8 cellular contexts compared by ENCODE assay signal in the genomic region with DNA sequence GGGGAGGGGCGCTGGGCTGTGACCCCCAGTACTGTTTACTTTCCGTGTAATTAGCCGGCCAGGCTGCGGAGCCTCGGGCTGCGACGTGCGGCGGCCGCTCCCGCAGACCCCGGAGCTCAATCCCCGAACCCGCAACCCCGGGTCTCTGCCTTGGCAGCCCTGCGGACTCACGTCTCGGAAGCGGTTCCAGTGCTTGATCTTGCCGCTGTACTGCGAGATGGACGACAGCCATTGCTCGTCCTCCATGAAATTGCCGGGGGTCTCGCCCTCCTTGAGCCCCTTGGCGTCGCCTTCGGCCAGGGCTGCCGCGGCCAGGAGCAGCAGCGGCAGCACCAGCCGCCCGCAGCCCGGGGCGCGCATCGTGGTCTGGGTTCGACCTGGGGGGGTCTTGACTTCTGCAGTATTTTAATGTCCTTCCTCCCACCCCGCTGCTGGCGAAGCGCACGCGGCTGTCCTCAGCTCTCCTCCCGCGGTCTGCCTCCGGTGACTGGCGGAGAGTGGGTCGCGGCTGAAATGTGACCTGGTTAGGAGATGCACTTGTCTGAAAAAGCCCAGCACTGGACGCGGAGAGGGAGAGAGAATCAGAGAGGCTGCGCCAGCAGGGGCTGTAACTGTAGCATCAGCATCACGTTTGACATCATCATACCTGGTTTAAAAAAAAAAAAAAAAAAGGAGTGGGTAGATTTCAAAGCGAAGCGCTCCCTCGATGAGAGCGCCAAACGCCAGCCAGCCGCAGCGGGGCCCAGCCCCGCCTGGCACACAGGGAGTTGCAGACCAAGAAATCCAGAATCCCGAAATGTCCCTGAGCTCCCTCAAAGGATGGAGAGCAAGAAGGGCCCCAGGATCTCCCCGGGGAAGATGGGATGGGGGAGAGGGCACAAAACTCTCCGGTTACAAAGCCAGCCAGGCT. TPM values are rescaled to one million over a fixed set of nuclear protein-coding genes. Genes with fewer than 3 reads are reported as not detected.
DNase-seq lines count a peak whose midpoint lies in the region; ATAC-seq and TF ChIP-seq lines count a peak whose summit lies in the region.

Gene SPOCK2 (minus strand): TSS at position 583 of the 910 bp plus-strand sequence. CDS start 223 bp downstream, at position 360.

- peaks cover 12 to 43% (median 20%) of the 10 kb centered on the region in 3 donors for H3K36me3 Mint-ChIP-seq in CD8-positive, alpha-beta memory T cell
- H3K36me3 Mint-ChIP-seq in activated naive CD4-positive, alpha-beta T cell treated with anti-CD3 and anti-CD28 coated beads for 36 hours (ENCODE audit: low read depth), result peaks cover 41% of the 10 kb centered on the region

- TF ChIP-seq CTCF in OCI-LY7 (conservative IDR thresholded peaks at IDR 0.05; ENCODE audit: low read length), result no peak

- POLR2A ChIA-PET in CD8-positive, alpha-beta memory T cell (lab: Charles Lee), result interaction anchor here (0.5 to 2.9 kb wide), 22 partner anchors 9 to 377 kb away, joined by 3 to 21 read pairs (median 4); partner anchors contain the start of genes ANAPC16 and ASCC1
- POLR2A ChIA-PET in OCI-LY7 (lab: Charles Lee), result interaction anchor here (0.5 to 1.3 kb wide), 3 partner anchors 11 to 941 kb away, joined by 3 to 5 read pairs (median 4); no protein-coding TSS in a partner anchor

- peak within 1 kb of the TSS; percentile 95 for H3K4me2 ChIP-seq in OCI-LY7 (ENCODE audit: low read length)

- peak; percentile 39 for ATAC-seq in left ventricle myocardium superior
- no peak for ATAC-seq in GM18511 (IDR thresholded peaks at IDR 0.05; ENCODE audit: unreplicated experiment)

- no peaks in the 10 kb centered on the region for H3K9me2 ChIP-seq in OCI-LY7 (ENCODE audit: insufficient read depth, low read length)

- CTCF ChIA-PET in CD8-positive, alpha-beta memory T cell (lab: Charles Lee), result interaction anchor here (0.7 to 5.5 kb wide), 14 partner anchors 9 to 249 kb away, joined by 3 to 25 read pairs (median 4); partner anchors contain the start of genes ANAPC16 and ASCC1
- CTCF ChIA-PET in OCI-LY7 (lab: Charles Lee; ENCODE audit: unreplicated experiment), result interaction anchor here (0.7 kb wide), 1 partner anchor 136 kb away, joined by 3 read pairs; no protein-coding TSS in a partner anchor
- CTCF ChIA-PET in activated naive CD4-positive, alpha-beta T cell treated with anti-CD3 and anti-CD28 coated beads for 36 hours (lab: Charles Lee), result interaction anchor here (0.9 to 1.9 kb wide), 6 partner anchors 9 to 244 kb away, joined by 3 to 5 read pairs (median 4); no protein-coding TSS in a partner anchor

- peak within 1 kb of the TSS; percentile 86 for H3K27ac ChIP-seq in CD8-positive, alpha-beta memory T cell (ENCODE audit: low read depth, low read length)
- no peak within 1 kb of the TSS for H3K27ac ChIP-seq in OCI-LY7 (ENCODE audit: low read depth, low read length, poor library complexity, severe bottlenecking)
- H3K27ac ChIP-seq in rectal smooth muscle tissue (ENCODE audit: low read depth, low read length), result no peak within 1 kb of the TSS

- H3K36me3 ChIP-seq in CD8-positive, alpha-beta memory T cell (ENCODE audit: insufficient read depth, low read length), result peaks cover 14% of the 10 kb centered on the region
- H3K36me3 ChIP-seq in OCI-LY7 (ENCODE audit: insufficient read depth, low read length) (no peaks in the 10 kb centered on the region), rectal smooth muscle tissue (ENCODE audit: control insufficient read depth, insufficient read depth, low read length) (no peaks in the 10 kb centered on the region)

- peak within 1 kb of the TSS; percentile 96 to 100 (median 100) for H3K27ac Mint-ChIP-seq in CD8-positive, alpha-beta memory T cell
- H3K27ac Mint-ChIP-seq in activated naive CD4-positive, alpha-beta T cell treated with anti-CD3 and anti-CD28 coated beads for 36 hours, result peak within 1 kb of the TSS; percentile 99

- H3K4me3 Mint-ChIP-seq in CD8-positive, alpha-beta memory T cell, result peak within 1 kb of the TSS; percentile 96 to 100 (median 100)
- H3K4me3 Mint-ChIP-seq in activated naive CD4-positive, alpha-beta T cell treated with anti-CD3 and anti-CD28 coated beads for 36 hours, result peak within 1 kb of the TSS; percentile 99

- H3K9me3 Mint-ChIP-seq in CD8-positive, alpha-beta memory T cell, result peaks cover 0 to 4% (median 0%) of the 10 kb centered on the region in 5 donors
- no peaks in the 10 kb centered on the region for H3K9me3 Mint-ChIP-seq in activated naive CD4-positive, alpha-beta T cell treated with anti-CD3 and anti-CD28 coated beads for 36 hours

- peak within 1 kb of the TSS; percentile 88 for H3K4me3 ChIP-seq in CD8-positive, alpha-beta memory T cell (ENCODE audit: low read length)
- H3K4me3 ChIP-seq in OCI-LY7 (ENCODE audit: low read depth, low read length, poor library complexity, severe bottlenecking), result peak within 1 kb of the TSS; percentile 73
- peak within 1 kb of the TSS; percentile 67 for H3K4me3 ChIP-seq in rectal smooth muscle tissue (ENCODE audit: low read length)

- H3K27me3 ChIP-seq in CD8-positive, alpha-beta memory T cell (ENCODE audit: insufficient read depth, low read length, poor library complexity, severe bottlenecking), result no peaks in the 10 kb centered on the region
- peaks cover 15% of the 10 kb centered on the region for H3K27me3 ChIP-seq in rectal smooth muscle tissue (ENCODE audit: control insufficient read depth, insufficient read depth, low read length)

- H3K9ac ChIP-seq in rectal smooth muscle tissue (ENCODE audit: low read length), result peak within 1 kb of the TSS; percentile 17

- H3K4me1 Mint-ChIP-seq in CD8-positive, alpha-beta memory T cell, result peaks cover 56 to 61% (median 59%) of the 10 kb centered on the region in 3 donors
- H3K4me1 Mint-ChIP-seq in activated naive CD4-positive, alpha-beta T cell treated with anti-CD3 and anti-CD28 coated beads for 36 hours (ENCODE audit: low read depth), result peaks cover 66% of the 10 kb centered on the region

- peaks cover 55% of the 10 kb centered on the region for H3K4me1 ChIP-seq in CD8-positive, alpha-beta memory T cell (ENCODE audit: insufficient read depth, low read length)
- H3K4me1 ChIP-seq in OCI-LY7 (ENCODE audit: insufficient read depth, low read length, poor library complexity, severe bottlenecking) (peaks cover 41% of the 10 kb centered on the region), rectal smooth muscle tissue (ENCODE audit: control insufficient read depth, insufficient read depth, low read length) (no peaks in the 10 kb centered on the region)

- DNase-seq in CD8-positive, alpha-beta memory T cell, result peak; percentile 69 to 90 (median 86)
- DNase-seq in OCI-LY7 (ENCODE audit: low spot score) (peak; percentile 36), left ventricle myocardium superior (no peak), NCI-H524 (lab: John Stamatoyannopoulos, UW) (no peak), NCI-H2081 treated with DMSO at 0.1 percent for 48 hours (lab: John Stamatoyannopoulos, UW) (no peak)
- peak; percentile 82 for DNase-seq in activated naive CD4-positive, alpha-beta T cell treated with anti-CD3 and anti-CD28 coated beads for 36 hours

- no peaks in the 10 kb centered on the region for H3K9me3 ChIP-seq in CD8-positive, alpha-beta memory T cell (ENCODE audit: low read length)
- H3K9me3 ChIP-seq in OCI-LY7 (ENCODE audit: low read length), result no peaks in the 10 kb centered on the region

- peak within 1 kb of the TSS; percentile 93 for H2AFZ ChIP-seq in OCI-LY7 (ENCODE audit: low read length)

- no TSS peak for BruUV-seq in OCI-LY7 (replicated peaks; lab: Mats Ljungman, UMichigan)

- intact Hi-C loops in OCI-LY7 (cut with micrococcal nuclease; ENCODE audit: unreplicated experiment) (no loop called here), left ventricle myocardium superior (cut with micrococcal nuclease) (no loop called here)
- intact Hi-C loops in activated naive CD4-positive, alpha-beta T cell treated with anti-CD3 and anti-CD28 coated beads for 36 hours (cut with micrococcal nuclease), result loop anchor here (1.0 to 10.0 kb wide), 5 partner anchors 34 to 1923 kb away; no protein-coding TSS in a partner anchor

- no peaks in the 10 kb centered on the region for H4K20me1 ChIP-seq in OCI-LY7 (ENCODE audit: insufficient read depth, low read length)

- H3K27me3 Mint-ChIP-seq in CD8-positive, alpha-beta memory T cell, result peaks cover 0 to 14% of the 10 kb centered on the region in 2 donors
- H3K27me3 Mint-ChIP-seq in activated naive CD4-positive, alpha-beta T cell treated with anti-CD3 and anti-CD28 coated beads for 36 hours (ENCODE audit: low read depth), result no peaks in the 10 kb centered on the region

- no peaks in the 10 kb centered on the region for H3K79me2 ChIP-seq in OCI-LY7 (ENCODE audit: insufficient read depth, low read depth, low read length)

RNA-seq across cellular contexts. Expression of gene SPOCK2, which starts in this region (rescaled TPM):
- total RNA-seq in CD8-positive, alpha-beta memory T cell, result 10 to 100 TPM; 63.0 to 69.2 TPM
- 202 TPM for polyA plus RNA-seq in CD8-positive, alpha-beta memory T cell
- total RNA-seq in OCI-LY7 (2014; rRNA removed; shearing (Covaris generic)), result 0.76 and 2.2 TPM in 2 replicates
- 6.3 and 7.5 TPM in 2 replicates for total RNA-seq in OCI-LY7 (2022)
- total RNA-seq in activated naive CD4-positive, alpha-beta T cell treated with anti-CD3 and anti-CD28 coated beads for 36 hours, result 100 to 1,000 TPM; 205 to 208 TPM
- 12.7 TPM for total RNA-seq in left ventricle myocardium superior

Comparison
In these comparisons a context has a peak if more than half of its experiments do, and no peak if none do; other contexts are left out.
1. DNase-seq: peak in CD8-positive, alpha-beta memory T cell (5 of 5), OCI-LY7 (single experiment) and activated naive CD4-positive, alpha-beta T cell treated with anti-CD3 and anti-CD28 coated beads for 36 hours (single experiment); none in left ventricle myocardium superior (single experiment), NCI-H524 (0 of 2) and NCI-H2081 treated with DMSO at 0.1 percent for 48 hours (single experiment).
2. Peak in every context shown above with its lines, with median percentiles within 50 percentile points of each other: H3K4me3 ChIP-seq.